Comparison of ENCODE assay signal across 23 cellular contexts in the genomic region with DNA sequence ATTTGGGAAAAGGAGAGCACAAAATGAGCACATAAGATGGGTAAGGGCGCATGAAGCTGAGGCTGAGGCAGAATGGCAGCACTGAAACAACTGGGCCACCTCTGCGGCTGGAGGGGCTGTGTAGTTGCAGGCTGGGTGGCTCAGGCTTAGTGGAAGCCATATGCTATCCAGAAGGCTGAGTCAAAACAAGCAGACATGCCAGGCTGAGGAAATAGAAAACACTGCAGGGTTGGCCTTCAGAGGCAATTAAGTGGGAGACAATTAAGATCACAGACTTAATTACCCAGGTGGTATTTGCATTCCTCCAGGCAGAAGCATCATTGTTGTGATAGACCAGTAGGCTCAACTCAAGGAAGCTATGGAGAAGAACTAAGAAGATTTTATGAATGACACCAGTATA. TPM values are rescaled to one million over a fixed set of nuclear protein-coding genes. Genes with fewer than 3 reads are reported as not detected.
DNase-seq lines count a peak whose midpoint lies in the region; ATAC-seq and TF ChIP-seq lines count a peak whose summit lies in the region.
"Had no signal": no experiment of that assay in that cellular context is flagged by ENCODE, and none has a peak within 500 bp of the region (broad histone marks: within the 10 kb centered on the region; RNA-seq: fewer than 3 reads in every experiment).

No MANE protein-coding gene starts in this region.

- no peak overlapping the region for H3K9ac ChIP-seq in neural progenitor cell
- H3K9ac ChIP-seq: BLaER1 treated with 17β-estradiol and CSF1 and Interleukin-3, amounts not matched to agents 10 nM and 100 nM; GM23248 had no signal

- no peak overlapping the region for H3K4me2 ChIP-seq in neural progenitor cell
- H3K4me2 ChIP-seq: BLaER1 treated with 17β-estradiol and CSF1 and Interleukin-3, amounts not matched to agents 10 nM and 100 nM had no signal

- H3K36me3 Mint-ChIP-seq in neural progenitor cell (no peaks in the 10 kb centered on the region), WTC11 (no peaks in the 10 kb centered on the region)
- H3K36me3 Mint-ChIP-seq: CD4-positive, alpha-beta memory T cell had no signal

- H3K4me3 ChIP-seq in WERI-Rb-1 (ENCODE audit: low read depth, low read length), result no peak overlapping the region
- H3K4me3 ChIP-seq in neural progenitor cell, result no peak overlapping the region
- H3K4me3 ChIP-seq: BLaER1 treated with 17β-estradiol and CSF1 and Interleukin-3, amounts not matched to agents 10 nM and 100 nM; GM23248; Peyer's patch; SJCRH30 had no signal

- H2AFZ ChIP-seq in neural progenitor cell (replicated peaks), result peak overlapping the region; percentile 84
- H2AFZ ChIP-seq: GM23248 had no signal

- peaks cover 16% of the 10 kb centered on the region for H3K4me1 ChIP-seq in neural progenitor cell
- H3K4me1 ChIP-seq: BLaER1 treated with 17β-estradiol and CSF1 and Interleukin-3, amounts not matched to agents 10 nM and 100 nM; Caco-2; Peyer's patch; SJCRH30 had no signal

- H3K4me1 Mint-ChIP-seq in neural progenitor cell (peaks cover 8% of the 10 kb centered on the region), WTC11 (peaks cover 23% of the 10 kb centered on the region)
- H3K4me1 Mint-ChIP-seq: CD4-positive, alpha-beta memory T cell had no signal

- H3K9me3 ChIP-seq in WERI-Rb-1 (ENCODE audit: severe bottlenecking), result no peaks in the 10 kb centered on the region
- H3K9me3 ChIP-seq in neural progenitor cell (ENCODE audit: low read depth), result no peaks in the 10 kb centered on the region
- H3K9me3 ChIP-seq: BLaER1 treated with 17β-estradiol and CSF1 and Interleukin-3, amounts not matched to agents 10 nM and 100 nM; Caco-2; Peyer's patch; SJCRH30 had no signal

- H3K36me3 ChIP-seq in WERI-Rb-1 (no peaks in the 10 kb centered on the region), neural progenitor cell (no peaks in the 10 kb centered on the region)
- H3K36me3 ChIP-seq: BLaER1 treated with 17β-estradiol and CSF1 and Interleukin-3, amounts not matched to agents 10 nM and 100 nM; Peyer's patch; SJCRH30 had no signal

- H3K4me3 Mint-ChIP-seq in neural progenitor cell (no peak overlapping the region), WTC11 (no peak overlapping the region)
- H3K4me3 Mint-ChIP-seq: CD4-positive, alpha-beta memory T cell had no signal

- TF ChIP-seq CTCF in WERI-Rb-1 (IDR thresholded peaks at IDR 0.05; ENCODE audit: low read depth, low read length), result no peak
- no peak for TF ChIP-seq CTCF in neural progenitor cell (IDR thresholded peaks at IDR 0.05)
- TF ChIP-seq CTCF in WTC11 (IDR thresholded peaks at IDR 0.05), result no peak

- no peaks in the 10 kb centered on the region for H4K20me1 ChIP-seq in neural progenitor cell (ENCODE audit: low read depth)
- H4K20me1 ChIP-seq: BLaER1 treated with 17β-estradiol and CSF1 and Interleukin-3, amounts not matched to agents 10 nM and 100 nM had no signal

- no peak; the same call in 1 of the 2 replicates for ATAC-seq in WTC11

- H3K27ac Mint-ChIP-seq in neural progenitor cell (peak overlapping the region; percentile 37), WTC11 (no peak overlapping the region)

- POLR2A ChIA-PET in WTC11 (lab: Charles Lee), result interaction anchor here (0.7 to 2.3 kb wide), 2 partner anchors 11 to 17 kb away, joined by 4 to 10 read pairs; a partner anchor contains a TSS

- peaks cover 12% of the 10 kb centered on the region for H3F3A ChIP-seq in neural progenitor cell (ENCODE audit: low read depth)

- H3K27ac ChIP-seq in WERI-Rb-1 (no peak overlapping the region), neural progenitor cell (no peak overlapping the region)
- H3K27ac ChIP-seq: 22Rv1; BLaER1 treated with 17β-estradiol and CSF1 and Interleukin-3, amounts not matched to agents 10 nM and 100 nM; GM23248; Peyer's patch; SJCRH30 had no signal

- CTCF ChIA-PET in WTC11 (lab: Charles Lee), result interaction anchor here (0.6 kb wide), 1 partner anchor 470 kb away, joined by 3 read pairs; no protein-coding TSS in a partner anchor

- no peaks in the 10 kb centered on the region for H3K9me3 Mint-ChIP-seq in neural progenitor cell
- 0 out of 2 replicates have a peak, but pooled peaks cover 3% of the 10 kb centered on the region for H3K9me3 Mint-ChIP-seq in WTC11
- H3K9me3 Mint-ChIP-seq: CD4-positive, alpha-beta memory T cell had no signal

- H3K27me3 Mint-ChIP-seq in neural progenitor cell (ENCODE audit: insufficient read depth, low read depth), result no peaks in the 10 kb centered on the region
- no peaks in the 10 kb centered on the region for H3K27me3 Mint-ChIP-seq in WTC11 (ENCODE audit: low read depth)

- H3K27me3 ChIP-seq in WERI-Rb-1 (ENCODE audit: insufficient read depth, low read depth, severe bottlenecking), result no peaks in the 10 kb centered on the region
- no peaks in the 10 kb centered on the region for H3K27me3 ChIP-seq in neural progenitor cell
- H3K27me3 ChIP-seq: BLaER1 treated with 17β-estradiol and CSF1 and Interleukin-3, amounts not matched to agents 10 nM and 100 nM; Peyer's patch; SJCRH30 had no signal

- H3K79me2 ChIP-seq in neural progenitor cell (ENCODE audit: low read depth), result no peaks in the 10 kb centered on the region

- DNase-seq in NCI-H524 (lab: John Stamatoyannopoulos, UW) (peak; percentile 24 to 46), NCI-H524 treated with DMSO at 0.1 percent for 48 hours (lab: John Stamatoyannopoulos, UW) (no peak), NCI-H1694 (lab: John Stamatoyannopoulos, UW) (peak; percentile 62), WERI-Rb-1 (peak; percentile 22), neural progenitor cell (ENCODE audit: low spot score) (peak; percentile 18), WTC11 (ENCODE audit: low spot score) (no peak), GM19238 (ENCODE audit: insufficient read length, low spot score) (no peak), epidermal melanocyte (ENCODE audit: insufficient read length, low spot score) (no peak)
- DNase-seq: ACHN; Caco-2; CD4-positive, alpha-beta memory T cell; GM23248; HCEC 1CT; MM.1S; NCI-H1092; NCI-H1436; NCI-H2029; NCI-H345; NCI-H526 treated with DMSO at 0.1 percent for 48 hours; Peyer's patch; SJCRH30 had no signal

TF ChIP-seq in WTC11, 78 proteins besides CTCF, POLR2A, EP300 and RAD21:
- TF ChIP-seq SP1 (CRISPR knock-in tag; conservative IDR thresholded peaks at IDR 0.05) (no peak), GRHL2 (CRISPR knock-in tag; IDR thresholded peaks at IDR 0.05; ENCODE audit: insufficient replicate concordance, severe bottlenecking) (no peak), ZNF219 (CRISPR knock-in tag; IDR thresholded peaks at IDR 0.05; ENCODE audit: borderline replicate concordance) (no peak)

RNA-seq across cellular contexts. Expression of a gene that starts 11.4 kb away (rescaled TPM):
- total RNA-seq in neural progenitor cell (ENCODE audit: low replicate concordance), result 408 and 681 TPM in 2 replicates
- 258 to 272 TPM (median 260 TPM) in 3 replicates for total RNA-seq in WTC11 (2021)

Comparison
In these comparisons a context has a peak if more than half of its experiments do, and no peak if none do; other contexts are left out.
1. DNase-seq: peak in NCI-H524 (2 of 2), NCI-H1694 (single experiment), WERI-Rb-1 (single experiment) and neural progenitor cell (single experiment); none in NCI-H524 treated with DMSO at 0.1 percent for 48 hours (single experiment), WTC11 (single experiment), GM19238 (single experiment) and epidermal melanocyte (single experiment).